8 cellular contexts compared by ENCODE assay signal in genomic region chr14:55130194-55130550, GRCh38.
DNase-seq lines count a peak whose midpoint lies in the region; FAIRE-seq lines count a peak whose summit lies in the region.

No MANE protein-coding gene starts in this region.

- peak overlapping the region; percentile 83 for H3K4me3 ChIP-seq in mucosa of stomach (ENCODE audit: low read length)

- H3K36me3 ChIP-seq in mucosa of stomach (ENCODE audit: control insufficient read depth, insufficient read depth, low read length) = no peaks in the 10 kb centered on the region

- no peaks in the 10 kb centered on the region for H3K27me3 ChIP-seq in mucosa of stomach (ENCODE audit: control insufficient read depth, insufficient read depth, low read length)

- H3K4me1 ChIP-seq in mucosa of stomach (ENCODE audit: control insufficient read depth, insufficient read depth, low read length) = peaks cover 64% of the 10 kb centered on the region

- no peaks in the 10 kb centered on the region for H3K9me3 ChIP-seq in mucosa of stomach (ENCODE audit: control insufficient read depth, low read length)

- DNase-seq in AG08395 (ENCODE audit: low spot score) (peak; percentile 42), HTR-8/SVneo (ENCODE audit: insufficient read length, low spot score) (peak; percentile 65), dedifferentiated amniotic fluid mesenchymal stem cell (ENCODE audit: extremely low spot score) (no peak), DMS153 (lab: John Stamatoyannopoulos, UW) (no peak), MV-4-11 (lab: John Stamatoyannopoulos, UW) (no peak), cortex of kidney (lab: John Stamatoyannopoulos, UW) (no peak)

- H3K9ac ChIP-seq in mucosa of stomach (ENCODE audit: low read length) = peak overlapping the region; percentile 88

- peak overlapping the region; percentile 0 for H3K27ac ChIP-seq in cingulate gyrus (ENCODE audit: low read depth, low read length)

- peak; percentile 65 for FAIRE-seq in HTR-8/SVneo (lab: Jason Lieb, UNC)

Comparison
In these comparisons a context has a peak if more than half of its experiments do, and no peak if none do; other contexts are left out.
1. DNase-seq: peak in AG08395 (single experiment) and HTR-8/SVneo (single experiment); none in dedifferentiated amniotic fluid mesenchymal stem cell (single experiment), DMS153 (single experiment), MV-4-11 (single experiment) and cortex of kidney (single experiment).